In the genomic region with DNA sequence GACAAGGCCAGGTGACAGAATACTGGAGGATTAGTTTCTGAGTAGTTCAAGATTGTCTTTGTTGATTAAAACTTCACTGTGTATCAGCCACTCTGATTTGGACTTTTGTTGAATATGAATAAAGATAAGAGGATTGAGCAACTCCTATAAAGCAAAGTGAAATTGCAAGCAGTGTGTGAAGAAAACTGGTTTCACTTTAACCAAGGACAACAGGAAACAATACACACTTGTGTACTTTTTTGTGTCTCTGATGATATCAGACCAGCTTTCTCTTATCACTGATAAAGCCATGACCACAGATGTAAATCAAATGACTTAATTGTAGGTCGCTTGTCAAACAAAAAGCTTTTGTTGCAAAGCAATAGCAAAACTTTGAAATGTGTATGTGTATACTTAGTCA, we compare ENCODE assay signal across 12 cellular contexts.
DNase-seq lines count a peak whose midpoint lies in the region; ATAC-seq, FAIRE-seq and TF ChIP-seq lines count a peak whose summit lies in the region.
"Had no signal": no experiment of that assay in that cellular context is flagged by ENCODE, and none has a peak within 500 bp of the region (broad histone marks: within the 10 kb centered on the region; RNA-seq: fewer than 3 reads in every experiment).

No MANE protein-coding gene starts in this region.

- no peaks in the 10 kb centered on the region for H3K27me3 ChIP-seq in K562 (ENCODE audit: control insufficient read depth in 2 of 2, insufficient read depth in 2 of 2, low read length in 2 of 2)
- no peaks in the 10 kb centered on the region for H3K27me3 ChIP-seq in osteoblast (ENCODE audit: insufficient read depth, low read length)
- no peaks in the 10 kb centered on the region for H3K27me3 ChIP-seq in breast epithelium
- H3K27me3 ChIP-seq: neural progenitor cell had no signal

- TF ChIP-seq CTCF in K562 (IDR thresholded peaks at IDR 0.05 in 2 of 3, conservative IDR thresholded peaks at IDR 0.05 in 1 of 3; ENCODE audit: insufficient read depth in 2 of 3, low read depth in 1 of 3, low read length in 3 of 3) (no peak), osteoblast (IDR thresholded peaks at IDR 0.05; ENCODE audit: extremely low read depth, low read depth, low read length) (no peak), breast epithelium (IDR thresholded peaks at IDR 0.05) (no peak)

- no peak overlapping the region for H3K9ac ChIP-seq in K562 (ENCODE audit: insufficient read depth in 1 of 2, low read depth in 2 of 2, low read length in 2 of 2)
- H3K9ac ChIP-seq: neural progenitor cell had no signal

- H3K4me2 ChIP-seq in K562 (ENCODE audit: insufficient read depth, low read length) (no peak overlapping the region), osteoblast (ENCODE audit: insufficient read depth, low read length) (peak overlapping the region; percentile 29)
- H3K4me2 ChIP-seq: neural progenitor cell had no signal

- CTCF ChIA-PET in K562 (lab: Yijun Ruan, JAX; ENCODE audit: low intra/inter-chr PET ratio): no interaction called here

- BruUV-seq in K562 (replicated peaks; lab: Mats Ljungman, UMichigan): no TSS peak

- 16% methylated on average over 1 of the region's 1 CpG for WGBS in K562 (ENCODE audit: insufficient coverage, low coverage, missing lambda C conversion rate)

- FAIRE-seq in GM19239 (lab: Jason Lieb, UNC) (peak; percentile 77), K562 (lab: Jason Lieb, UNC) (no peak)

- H3K79me2 ChIP-seq in K562 (ENCODE audit: control insufficient read depth, insufficient read depth, low read length): no peaks in the 10 kb centered on the region
- H3K79me2 ChIP-seq in osteoblast (ENCODE audit: insufficient read depth, low read length): no peaks in the 10 kb centered on the region

- H3K36me3 ChIP-seq in K562 (ENCODE audit: control insufficient read depth, insufficient read depth, low read length) (no peaks in the 10 kb centered on the region), osteoblast (ENCODE audit: insufficient read depth, low read length) (no peaks in the 10 kb centered on the region), breast epithelium (no peaks in the 10 kb centered on the region)
- H3K36me3 ChIP-seq: neural progenitor cell had no signal

- TF ChIP-seq EP300 in K562 (IDR thresholded peaks at IDR 0.05; ENCODE audit: low read length): no peak

- H3K4me3 ChIP-seq in K562: no peak overlapping the region
- no peak overlapping the region for H3K4me3 ChIP-seq in osteoblast (ENCODE audit: insufficient read depth, low read length)
- no peak overlapping the region for H3K4me3 ChIP-seq in breast epithelium
- H3K4me3 ChIP-seq: neural progenitor cell had no signal

- no peaks in the 10 kb centered on the region for H4K20me1 ChIP-seq in K562 (replicated peaks; ENCODE audit: control insufficient read depth, insufficient read depth, low read length)
- no peaks in the 10 kb centered on the region for H4K20me1 ChIP-seq in osteoblast (ENCODE audit: insufficient read depth, low read length)

- POLR2A ChIA-PET in K562 (lab: Yijun Ruan, JAX): interaction anchor here (0.6 kb wide), 1 partner anchor 18 kb away, joined by 3 read pairs; no protein-coding TSS in a partner anchor

- TF ChIP-seq POLR2A in K562 (conservative IDR thresholded peaks at IDR 0.05): no peak
- no peak for TF ChIP-seq POLR2A in breast epithelium (IDR thresholded peaks at IDR 0.05)

- ATAC-seq in HG03097 (IDR thresholded peaks at IDR 0.05; ENCODE audit: low FRiP score, unreplicated experiment): peak; percentile 72
- ATAC-seq in K562: no peak

- intact Hi-C loops in K562 (cut with micrococcal nuclease): no loop called here
- intact Hi-C loops in breast epithelium (cut with DNase I; ENCODE audit: low total_unique reads): loop anchor here (5.0 kb wide), 1 partner anchor 414 kb away; no protein-coding TSS in a partner anchor
- intact Hi-C loops in head of caudate nucleus (cut with DNase I): no loop called here

- in situ Hi-C loops in K562 (cut with MboI): no loop called here

- no peaks in the 10 kb centered on the region for H3K9me3 ChIP-seq in K562 (replicated peaks; ENCODE audit: control insufficient read depth, insufficient read depth, low read depth, low read length)
- H3K9me3 ChIP-seq in osteoblast (ENCODE audit: low read depth, low read length): no peaks in the 10 kb centered on the region
- no peaks in the 10 kb centered on the region for H3K9me3 ChIP-seq in breast epithelium

- H3K27ac ChIP-seq in K562 (ENCODE audit: extremely low read depth, low read depth, low read length) (no peak overlapping the region), osteoblast (ENCODE audit: low read depth, low read length) (no peak overlapping the region), breast epithelium (no peak overlapping the region)
- H3K27ac ChIP-seq: HL-60, neural progenitor cell had no signal

- no peaks in the 10 kb centered on the region for H3K4me1 ChIP-seq in K562 (replicated peaks in 1 of 2; ENCODE audit: control insufficient read depth in 2 of 2, insufficient read depth in 2 of 2, low read length in 2 of 2)
- no peaks in the 10 kb centered on the region for H3K4me1 ChIP-seq in osteoblast (ENCODE audit: insufficient read depth, low read length)
- no peaks in the 10 kb centered on the region for H3K4me1 ChIP-seq in breast epithelium

- no peak for TF ChIP-seq RAD21 in K562 (CRISPR knock-in tag; conservative IDR thresholded peaks at IDR 0.05 in 1 of 2, IDR thresholded peaks at IDR 0.05 in 1 of 2)

- H2AFZ ChIP-seq in K562 (ENCODE audit: low read depth, low read length): no peak overlapping the region
- no peak overlapping the region for H2AFZ ChIP-seq in osteoblast (ENCODE audit: low read length)
- H2AFZ ChIP-seq: neural progenitor cell had no signal

- no peaks in the 10 kb centered on the region for H3K9me1 ChIP-seq in K562 (ENCODE audit: control insufficient read depth, insufficient read depth, low read length)

- DNase-seq in GM19239 (ENCODE audit: insufficient read length, low spot score): peak; percentile 8
- no peak for DNase-seq in K562 (ENCODE audit: extremely low read depth in 1 of 4, low spot score in 3 of 4)
- DNase-seq in osteoblast (ENCODE audit: insufficient read length, low spot score, missing footprints): no peak
- no peak for DNase-seq in breast epithelium (ENCODE audit: low spot score in 2 of 2)
- no peak for DNase-seq in UCSD-AML1 (lab: John Stamatoyannopoulos, UW; ENCODE audit: unreplicated experiment)
- no peak for DNase-seq in head of caudate nucleus
- DNase-seq: COR-L47; NCI-H1105 treated with DMSO at 0.1 percent for 48 hours; stimulated activated CD4-positive, alpha-beta T cell treated with anti-CD3 and anti-CD28 coated beads, Interleukin-2, amount 100 ng/mL, for 48 hours had no signal

TF ChIP-seq in K562, 482 proteins besides CTCF, POLR2A, EP300 and RAD21:
- TF ChIP-seq CEBPG (CRISPR knock-in tag; IDR thresholded peaks at IDR 0.05) (no peak), CEBPG (tag; conservative IDR thresholded peaks at IDR 0.05 in 1 of 2, IDR thresholded peaks at IDR 0.05 in 1 of 2) (peak in 1 of 2 experiments; percentile 79; a peak in 2 of 4 replicates), CEBPB (tag; IDR thresholded peaks at IDR 0.05) (peak; percentile 44; the same call in 1 of the 2 replicates)
- TF ChIP-seq, protein P1, sequence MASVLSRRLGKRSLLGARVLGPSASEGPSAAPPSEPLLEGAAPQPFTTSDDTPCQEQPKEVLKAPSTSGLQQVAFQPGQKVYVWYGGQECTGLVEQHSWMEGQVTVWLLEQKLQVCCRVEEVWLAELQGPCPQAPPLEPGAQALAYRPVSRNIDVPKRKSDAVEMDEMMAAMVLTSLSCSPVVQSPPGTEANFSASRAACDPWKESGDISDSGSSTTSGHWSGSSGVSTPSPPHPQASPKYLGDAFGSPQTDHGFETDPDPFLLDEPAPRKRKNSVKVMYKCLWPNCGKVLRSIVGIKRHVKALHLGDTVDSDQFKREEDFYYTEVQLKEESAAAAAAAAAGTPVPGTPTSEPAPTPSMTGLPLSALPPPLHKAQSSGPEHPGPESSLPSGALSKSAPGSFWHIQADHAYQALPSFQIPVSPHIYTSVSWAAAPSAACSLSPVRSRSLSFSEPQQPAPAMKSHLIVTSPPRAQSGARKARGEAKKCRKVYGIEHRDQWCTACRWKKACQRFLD (CRISPR knock-in tag; IDR thresholded peaks at IDR 0.05): no peak
